In the genomic region with DNA sequence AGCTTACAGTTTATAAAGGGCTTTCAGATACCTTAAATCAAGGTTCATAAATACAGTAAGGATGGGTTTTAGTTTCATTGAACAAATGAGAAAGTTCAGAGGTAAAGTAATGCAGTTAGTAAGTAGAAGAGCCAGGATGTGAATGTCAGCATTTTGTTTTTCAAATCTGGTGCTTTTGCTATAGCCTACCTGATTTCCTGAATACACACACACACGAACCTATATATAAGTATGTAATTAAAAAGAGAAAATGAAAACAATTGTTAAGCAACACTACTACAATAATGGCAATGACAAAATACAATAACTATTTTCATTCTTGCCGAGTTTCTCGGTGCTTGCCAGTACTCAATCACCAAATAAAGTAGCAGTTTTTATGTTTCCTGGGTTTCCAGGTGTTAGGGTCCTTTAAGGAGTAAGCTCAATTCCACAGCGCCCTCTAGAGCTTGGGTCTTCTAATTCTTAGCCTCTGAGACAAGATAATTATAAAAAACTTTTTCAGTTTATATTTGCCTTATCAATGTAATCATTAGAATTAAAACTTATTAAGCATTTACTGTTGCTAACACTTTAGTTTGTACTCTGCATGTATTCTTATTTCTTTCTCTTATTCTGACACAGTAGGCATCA, we compare ENCODE assay signal across 8 cellular contexts.
DNase-seq lines count a peak whose midpoint lies in the region; ATAC-seq and TF ChIP-seq lines count a peak whose summit lies in the region.

No MANE protein-coding gene starts in this region.

- no peaks in the 10 kb centered on the region for H3K4me1 ChIP-seq in cardiac muscle cell (ENCODE audit: low read depth)
- H3K4me1 ChIP-seq in heart left ventricle, result no peaks in the 10 kb centered on the region
- no peaks in the 10 kb centered on the region for H3K4me1 ChIP-seq in OCI-LY7 (ENCODE audit: insufficient read depth, low read length, poor library complexity, severe bottlenecking)
- H3K4me1 ChIP-seq in neural progenitor cell, result no peaks in the 10 kb centered on the region
- H3K4me1 ChIP-seq in vagina, result no peaks in the 10 kb centered on the region

- TF ChIP-seq CTCF in cardiac muscle cell (IDR thresholded peaks at IDR 0.05; ENCODE audit: low read depth, low read length), result peak; percentile 61
- TF ChIP-seq CTCF in heart left ventricle (IDR thresholded peaks at IDR 0.05), result peak in 4 of 12 donors; percentile 11 to 29 (median 24)
- peak; percentile 80 for TF ChIP-seq CTCF in OCI-LY7 (conservative IDR thresholded peaks at IDR 0.05; ENCODE audit: low read length)
- peak; percentile 72 for TF ChIP-seq CTCF in choroid plexus epithelial cell (conservative IDR thresholded peaks at IDR 0.05; ENCODE audit: low read depth, low read length)
- TF ChIP-seq CTCF in neural progenitor cell (IDR thresholded peaks at IDR 0.05), result peak; percentile 80
- TF ChIP-seq CTCF in vagina (IDR thresholded peaks at IDR 0.05), result no peak

- H3K27ac ChIP-seq in cardiac muscle cell (no peak overlapping the region), heart left ventricle (no peak overlapping the region), OCI-LY7 (ENCODE audit: low read depth, low read length, poor library complexity, severe bottlenecking) (no peak overlapping the region), neural progenitor cell (no peak overlapping the region), vagina (no peak overlapping the region)

- H2AFZ ChIP-seq in OCI-LY7 (ENCODE audit: low read length) (no peak overlapping the region), neural progenitor cell (replicated peaks) (no peak overlapping the region)

- H3K27ac Mint-ChIP-seq in neural progenitor cell, result no peak overlapping the region

- no peaks in the 10 kb centered on the region for H3K36me3 Mint-ChIP-seq in neural progenitor cell

- no peaks in the 10 kb centered on the region for H3K9me3 ChIP-seq in cardiac muscle cell (ENCODE audit: low read depth)
- no peaks in the 10 kb centered on the region for H3K9me3 ChIP-seq in heart left ventricle
- H3K9me3 ChIP-seq in OCI-LY7 (ENCODE audit: low read length), result no peaks in the 10 kb centered on the region
- H3K9me3 ChIP-seq in neural progenitor cell (ENCODE audit: low read depth), result no peaks in the 10 kb centered on the region
- no peaks in the 10 kb centered on the region for H3K9me3 ChIP-seq in vagina

- H4K20me1 ChIP-seq in OCI-LY7 (ENCODE audit: insufficient read depth, low read length) (no peaks in the 10 kb centered on the region), neural progenitor cell (ENCODE audit: low read depth) (no peaks in the 10 kb centered on the region)

- H3K79me2 ChIP-seq in OCI-LY7 (ENCODE audit: insufficient read depth, low read depth, low read length), result no peaks in the 10 kb centered on the region
- H3K79me2 ChIP-seq in neural progenitor cell (ENCODE audit: low read depth), result no peaks in the 10 kb centered on the region

- no peak overlapping the region for H3K9ac ChIP-seq in neural progenitor cell

- H3K4me2 ChIP-seq in OCI-LY7 (ENCODE audit: low read length), result no peak overlapping the region
- H3K4me2 ChIP-seq in neural progenitor cell, result no peak overlapping the region

- intact Hi-C loops in heart left ventricle (cut with DNase I), result no loop called here
- intact Hi-C loops in OCI-LY7 (cut with micrococcal nuclease; ENCODE audit: unreplicated experiment), result loop anchor here (10.0 kb wide), 1 partner anchor 247 kb away; no protein-coding TSS in a partner anchor
- intact Hi-C loops in vagina (cut with DNase I), result no loop called here
- intact Hi-C loops in cardiac septum (cut with DNase I), result no loop called here

- TF ChIP-seq POLR2A in heart left ventricle (IDR thresholded peaks at IDR 0.05) (no peak), vagina (IDR thresholded peaks at IDR 0.05) (no peak)

- H3K4me3 ChIP-seq in cardiac muscle cell (no peak overlapping the region), heart left ventricle (no peak overlapping the region), OCI-LY7 (ENCODE audit: low read depth, low read length, poor library complexity, severe bottlenecking) (no peak overlapping the region), choroid plexus epithelial cell (ENCODE audit: low read depth, low read length) (no peak overlapping the region), neural progenitor cell (no peak overlapping the region), vagina (no peak overlapping the region)

- H3K36me3 ChIP-seq in cardiac muscle cell (no peaks in the 10 kb centered on the region), heart left ventricle (no peaks in the 10 kb centered on the region), OCI-LY7 (ENCODE audit: insufficient read depth, low read length) (no peaks in the 10 kb centered on the region), neural progenitor cell (no peaks in the 10 kb centered on the region), vagina (no peaks in the 10 kb centered on the region)

- H3K27me3 ChIP-seq in cardiac muscle cell (no peaks in the 10 kb centered on the region), heart left ventricle (no peaks in the 10 kb centered on the region), neural progenitor cell (no peaks in the 10 kb centered on the region), vagina (no peaks in the 10 kb centered on the region)

- H3F3A ChIP-seq in neural progenitor cell (ENCODE audit: low read depth), result no peaks in the 10 kb centered on the region

- CTCF ChIA-PET in OCI-LY7 (lab: Charles Lee; ENCODE audit: unreplicated experiment), result no interaction called here

- WGBS in heart left ventricle, 4 donors, result 34 to 39% (median 38%) methylated on average over 4 of the region's 4 CpGs

- H3K4me1 Mint-ChIP-seq in neural progenitor cell, result no peaks in the 10 kb centered on the region

- H3K9me3 Mint-ChIP-seq in neural progenitor cell, result no peaks in the 10 kb centered on the region

- BruUV-seq in OCI-LY7 (replicated peaks; lab: Mats Ljungman, UMichigan), result no TSS peak

- no peaks in the 10 kb centered on the region for H3K27me3 Mint-ChIP-seq in neural progenitor cell (ENCODE audit: insufficient read depth, low read depth)

- DNase-seq in cardiac muscle cell (ENCODE audit: low read depth in 1 of 2, low spot score in 1 of 2) (peak; percentile 60 to 65), heart left ventricle (no peak), OCI-LY7 (ENCODE audit: low spot score) (peak; percentile 47), choroid plexus epithelial cell (ENCODE audit: low read depth) (peak; percentile 69), neural progenitor cell (ENCODE audit: low spot score) (peak; percentile 73), vagina (ENCODE audit: extremely low spot score in 2 of 2) (no peak), cardiac septum (ENCODE audit: low spot score) (no peak)

- ATAC-seq in heart left ventricle (no peak), HG02981 (IDR thresholded peaks at IDR 0.05; ENCODE audit: unreplicated experiment) (peak; percentile 48)

- POLR2A ChIA-PET in OCI-LY7 (lab: Charles Lee), result interaction anchor here (0.7 kb wide), 1 partner anchor 1510 kb away, joined by 3 read pairs; no protein-coding TSS in a partner anchor

- H3K9me2 ChIP-seq in OCI-LY7 (ENCODE audit: insufficient read depth, low read length), result no peaks in the 10 kb centered on the region

- no peak overlapping the region for H3K4me3 Mint-ChIP-seq in neural progenitor cell

Comparison
In these comparisons a context has a peak if more than half of its experiments do, and no peak if none do; other contexts are left out.
1. DNase-seq: peak in cardiac muscle cell (2 of 2), OCI-LY7 (single experiment), choroid plexus epithelial cell (single experiment) and neural progenitor cell (single experiment); none in heart left ventricle (0 of 5), vagina (0 of 2) and cardiac septum (single experiment).
2. CTCF ChIP-seq: peak in cardiac muscle cell (single experiment), OCI-LY7 (single experiment), choroid plexus epithelial cell (single experiment) and neural progenitor cell (single experiment); none in vagina (0 of 3).